ENCODE assay signal across 3 cellular contexts in the genomic region with DNA sequence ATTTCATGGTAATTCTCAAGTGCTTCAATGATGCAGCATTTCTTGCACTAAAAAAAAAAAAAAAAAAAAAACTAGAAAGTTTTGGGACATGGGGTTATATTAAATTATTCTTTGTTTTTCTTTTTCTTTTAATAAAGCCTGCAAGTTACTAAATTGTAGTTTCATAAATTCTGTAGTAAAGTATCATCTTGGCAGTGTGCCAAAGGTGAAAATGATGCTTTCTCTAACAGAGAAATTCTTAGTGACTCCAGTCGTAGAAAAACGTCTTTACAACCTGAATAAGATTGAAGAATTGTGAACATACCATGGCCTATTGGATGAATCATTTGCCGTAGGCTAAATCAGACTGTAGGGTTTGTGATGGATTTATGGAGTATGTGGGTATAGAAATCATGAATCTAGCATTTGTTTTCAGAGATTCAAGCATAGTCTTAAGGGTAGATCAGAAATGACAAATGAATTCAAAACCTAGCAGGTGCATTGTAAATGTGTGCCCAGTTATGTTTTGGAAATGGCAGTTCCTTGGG.
TF ChIP-seq lines count a peak whose summit lies in the region.

No MANE protein-coding gene starts in this region.

TF ChIP-seq in SK-N-SH, 30 proteins besides CTCF, POLR2A, EP300 and RAD21:
- TF ChIP-seq, protein P1, sequence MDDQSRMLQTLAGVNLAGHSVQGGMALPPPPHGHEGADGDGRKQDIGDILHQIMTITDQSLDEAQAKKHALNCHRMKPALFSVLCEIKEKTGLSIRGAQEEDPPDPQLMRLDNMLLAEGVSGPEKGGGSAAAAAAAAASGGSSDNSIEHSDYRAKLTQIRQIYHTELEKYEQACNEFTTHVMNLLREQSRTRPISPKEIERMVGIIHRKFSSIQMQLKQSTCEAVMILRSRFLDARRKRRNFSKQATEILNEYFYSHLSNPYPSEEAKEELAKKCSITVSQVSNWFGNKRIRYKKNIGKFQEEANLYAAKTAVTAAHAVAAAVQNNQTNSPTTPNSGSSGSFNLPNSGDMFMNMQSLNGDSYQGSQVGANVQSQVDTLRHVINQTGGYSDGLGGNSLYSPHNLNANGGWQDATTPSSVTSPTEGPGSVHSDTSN (IDR thresholded peaks at IDR 0.05) = peak; percentile 20; the same call in 1 of the 2 replicates
- TF ChIP-seq CHD2 (IDR thresholded peaks at IDR 0.05; ENCODE audit: low read length, partially characterized antibody) (no peak), FOXJ3 (CRISPR knock-in tag; IDR thresholded peaks at IDR 0.05) (no peak), MXI1 (IDR thresholded peaks at IDR 0.05; ENCODE audit: low read depth, low read length) (no peak), NFIC (IDR thresholded peaks at IDR 0.05; ENCODE audit: borderline replicate concordance) (peak; percentile 71; the same call in 1 of the 2 replicates), RCOR1 (IDR thresholded peaks at IDR 0.05; ENCODE audit: low read length) (no peak)

TF ChIP-seq in SK-N-SH treated with all-trans-retinoic acid at 6 μM for 48 hours, 23 proteins besides CTCF, POLR2A, EP300 and RAD21:
- no peak for TF ChIP-seq ZFP30 (CRISPR knock-in tag; IDR thresholded peaks at IDR 0.05)
- TF ChIP-seq, protein P2, sequence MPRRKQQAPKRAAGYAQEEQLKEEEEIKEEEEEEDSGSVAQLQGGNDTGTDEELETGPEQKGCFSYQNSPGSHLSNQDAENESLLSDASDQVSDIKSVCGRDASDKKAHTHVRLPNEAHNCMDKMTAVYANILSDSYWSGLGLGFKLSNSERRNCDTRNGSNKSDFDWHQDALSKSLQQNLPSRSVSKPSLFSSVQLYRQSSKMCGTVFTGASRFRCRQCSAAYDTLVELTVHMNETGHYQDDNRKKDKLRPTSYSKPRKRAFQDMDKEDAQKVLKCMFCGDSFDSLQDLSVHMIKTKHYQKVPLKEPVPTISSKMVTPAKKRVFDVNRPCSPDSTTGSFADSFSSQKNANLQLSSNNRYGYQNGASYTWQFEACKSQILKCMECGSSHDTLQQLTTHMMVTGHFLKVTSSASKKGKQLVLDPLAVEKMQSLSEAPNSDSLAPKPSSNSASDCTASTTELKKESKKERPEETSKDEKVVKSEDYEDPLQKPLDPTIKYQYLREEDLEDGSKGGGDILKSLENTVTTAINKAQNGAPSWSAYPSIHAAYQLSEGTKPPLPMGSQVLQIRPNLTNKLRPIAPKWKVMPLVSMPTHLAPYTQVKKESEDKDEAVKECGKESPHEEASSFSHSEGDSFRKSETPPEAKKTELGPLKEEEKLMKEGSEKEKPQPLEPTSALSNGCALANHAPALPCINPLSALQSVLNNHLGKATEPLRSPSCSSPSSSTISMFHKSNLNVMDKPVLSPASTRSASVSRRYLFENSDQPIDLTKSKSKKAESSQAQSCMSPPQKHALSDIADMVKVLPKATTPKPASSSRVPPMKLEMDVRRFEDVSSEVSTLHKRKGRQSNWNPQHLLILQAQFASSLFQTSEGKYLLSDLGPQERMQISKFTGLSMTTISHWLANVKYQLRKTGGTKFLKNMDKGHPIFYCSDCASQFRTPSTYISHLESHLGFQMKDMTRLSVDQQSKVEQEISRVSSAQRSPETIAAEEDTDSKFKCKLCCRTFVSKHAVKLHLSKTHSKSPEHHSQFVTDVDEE (CRISPR knock-in tag; IDR thresholded peaks at IDR 0.05) = no peak
- no peak for TF ChIP-seq ESRRG (CRISPR knock-in tag; IDR thresholded peaks at IDR 0.05)
- TF ChIP-seq GLIS3 (CRISPR knock-in tag; IDR thresholded peaks at IDR 0.05) = no peak
- TF ChIP-seq, protein P3, sequence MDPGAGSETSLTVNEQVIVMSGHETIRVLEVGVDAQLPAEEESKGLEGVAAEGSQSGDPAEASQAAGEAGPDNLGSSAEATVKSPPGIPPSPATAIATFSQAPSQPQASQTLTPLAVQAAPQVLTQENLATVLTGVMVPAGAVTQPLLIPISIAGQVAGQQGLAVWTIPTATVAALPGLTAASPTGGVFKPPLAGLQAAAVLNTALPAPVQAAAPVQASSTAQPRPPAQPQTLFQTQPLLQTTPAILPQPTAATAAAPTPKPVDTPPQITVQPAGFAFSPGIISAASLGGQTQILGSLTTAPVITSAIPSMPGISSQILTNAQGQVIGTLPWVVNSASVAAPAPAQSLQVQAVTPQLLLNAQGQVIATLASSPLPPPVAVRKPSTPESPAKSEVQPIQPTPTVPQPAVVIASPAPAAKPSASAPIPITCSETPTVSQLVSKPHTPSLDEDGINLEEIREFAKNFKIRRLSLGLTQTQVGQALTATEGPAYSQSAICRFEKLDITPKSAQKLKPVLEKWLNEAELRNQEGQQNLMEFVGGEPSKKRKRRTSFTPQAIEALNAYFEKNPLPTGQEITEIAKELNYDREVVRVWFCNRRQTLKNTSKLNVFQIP (CRISPR knock-in tag; IDR thresholded peaks at IDR 0.05; ENCODE audit: borderline replicate concordance, low read depth) = no peak
- no peak for TF ChIP-seq TOX (CRISPR knock-in tag; IDR thresholded peaks at IDR 0.05; ENCODE audit: borderline replicate concordance)
- no peak for TF ChIP-seq ARNTL (CRISPR knock-in tag; IDR thresholded peaks at IDR 0.05; ENCODE audit: borderline replicate concordance, low read depth)
- TF ChIP-seq SNAI2 (CRISPR knock-in tag; IDR thresholded peaks at IDR 0.05) = no peak
- TF ChIP-seq ZNF70 (CRISPR knock-in tag; IDR thresholded peaks at IDR 0.05) = no peak
TF ChIP-seq in SK-N-SH treated with all-trans-retinoic acid at 6 μM for 48 hours: peak in this region for 0.

TF ChIP-seq in HEK293, 187 proteins besides CTCF, POLR2A, EP300 and RAD21:
- TF ChIP-seq ZNF37A (tag by site-specific recombination; IDR thresholded peaks at IDR 0.05) = peak; percentile 67; the same call in 1 of the 2 replicates
- 0 out of 2 replicates have a peak, but pooled peaks have one; percentile 49 for TF ChIP-seq KLF10 (tag by site-specific recombination; IDR thresholded peaks at IDR 0.05)
- no peak for TF ChIP-seq ZFP69B (tag by site-specific recombination; IDR thresholded peaks at IDR 0.05)
- TF ChIP-seq ZNF660 (tag by site-specific recombination; IDR thresholded peaks at IDR 0.05) = peak; percentile 52; the same call in 1 of the 2 replicates
- TF ChIP-seq ZNF776 (tag by site-specific recombination; IDR thresholded peaks at IDR 0.05; ENCODE audit: borderline replicate concordance) = no peak
- TF ChIP-seq, protein P4, sequence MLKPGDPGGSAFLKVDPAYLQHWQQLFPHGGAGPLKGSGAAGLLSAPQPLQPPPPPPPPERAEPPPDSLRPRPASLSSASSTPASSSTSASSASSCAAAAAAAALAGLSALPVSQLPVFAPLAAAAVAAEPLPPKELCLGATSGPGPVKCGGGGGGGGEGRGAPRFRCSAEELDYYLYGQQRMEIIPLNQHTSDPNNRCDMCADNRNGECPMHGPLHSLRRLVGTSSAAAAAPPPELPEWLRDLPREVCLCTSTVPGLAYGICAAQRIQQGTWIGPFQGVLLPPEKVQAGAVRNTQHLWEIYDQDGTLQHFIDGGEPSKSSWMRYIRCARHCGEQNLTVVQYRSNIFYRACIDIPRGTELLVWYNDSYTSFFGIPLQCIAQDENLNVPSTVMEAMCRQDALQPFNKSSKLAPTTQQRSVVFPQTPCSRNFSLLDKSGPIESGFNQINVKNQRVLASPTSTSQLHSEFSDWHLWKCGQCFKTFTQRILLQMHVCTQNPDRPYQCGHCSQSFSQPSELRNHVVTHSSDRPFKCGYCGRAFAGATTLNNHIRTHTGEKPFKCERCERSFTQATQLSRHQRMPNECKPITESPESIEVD (tag by site-specific recombination; IDR thresholded peaks at IDR 0.05) = 0 out of 2 replicates have a peak, but pooled peaks have one; percentile 47
- TF ChIP-seq, protein P5, sequence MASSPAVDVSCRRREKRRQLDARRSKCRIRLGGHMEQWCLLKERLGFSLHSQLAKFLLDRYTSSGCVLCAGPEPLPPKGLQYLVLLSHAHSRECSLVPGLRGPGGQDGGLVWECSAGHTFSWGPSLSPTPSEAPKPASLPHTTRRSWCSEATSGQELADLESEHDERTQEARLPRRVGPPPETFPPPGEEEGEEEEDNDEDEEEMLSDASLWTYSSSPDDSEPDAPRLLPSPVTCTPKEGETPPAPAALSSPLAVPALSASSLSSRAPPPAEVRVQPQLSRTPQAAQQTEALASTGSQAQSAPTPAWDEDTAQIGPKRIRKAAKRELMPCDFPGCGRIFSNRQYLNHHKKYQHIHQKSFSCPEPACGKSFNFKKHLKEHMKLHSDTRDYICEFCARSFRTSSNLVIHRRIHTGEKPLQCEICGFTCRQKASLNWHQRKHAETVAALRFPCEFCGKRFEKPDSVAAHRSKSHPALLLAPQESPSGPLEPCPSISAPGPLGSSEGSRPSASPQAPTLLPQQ (tag by site-specific recombination; IDR thresholded peaks at IDR 0.05) = no peak
- no peak for TF ChIP-seq ZXDB (tag by site-specific recombination; IDR thresholded peaks at IDR 0.05)
- TF ChIP-seq, protein P6, sequence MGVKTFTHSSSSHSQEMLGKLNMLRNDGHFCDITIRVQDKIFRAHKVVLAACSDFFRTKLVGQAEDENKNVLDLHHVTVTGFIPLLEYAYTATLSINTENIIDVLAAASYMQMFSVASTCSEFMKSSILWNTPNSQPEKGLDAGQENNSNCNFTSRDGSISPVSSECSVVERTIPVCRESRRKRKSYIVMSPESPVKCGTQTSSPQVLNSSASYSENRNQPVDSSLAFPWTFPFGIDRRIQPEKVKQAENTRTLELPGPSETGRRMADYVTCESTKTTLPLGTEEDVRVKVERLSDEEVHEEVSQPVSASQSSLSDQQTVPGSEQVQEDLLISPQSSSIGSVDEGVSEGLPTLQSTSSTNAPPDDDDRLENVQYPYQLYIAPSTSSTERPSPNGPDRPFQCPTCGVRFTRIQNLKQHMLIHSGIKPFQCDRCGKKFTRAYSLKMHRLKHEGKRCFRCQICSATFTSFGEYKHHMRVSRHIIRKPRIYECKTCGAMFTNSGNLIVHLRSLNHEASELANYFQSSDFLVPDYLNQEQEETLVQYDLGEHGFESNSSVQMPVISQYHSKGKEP (tag by site-specific recombination; IDR thresholded peaks at IDR 0.05) = peak; percentile 47; the same call in 1 of the 2 replicates
- TF ChIP-seq ZNF830 (tag by site-specific recombination; IDR thresholded peaks at IDR 0.05; ENCODE audit: low read depth) = 0 out of 2 replicates have a peak, but pooled peaks have one; percentile 17
- TF ChIP-seq, protein P7, sequence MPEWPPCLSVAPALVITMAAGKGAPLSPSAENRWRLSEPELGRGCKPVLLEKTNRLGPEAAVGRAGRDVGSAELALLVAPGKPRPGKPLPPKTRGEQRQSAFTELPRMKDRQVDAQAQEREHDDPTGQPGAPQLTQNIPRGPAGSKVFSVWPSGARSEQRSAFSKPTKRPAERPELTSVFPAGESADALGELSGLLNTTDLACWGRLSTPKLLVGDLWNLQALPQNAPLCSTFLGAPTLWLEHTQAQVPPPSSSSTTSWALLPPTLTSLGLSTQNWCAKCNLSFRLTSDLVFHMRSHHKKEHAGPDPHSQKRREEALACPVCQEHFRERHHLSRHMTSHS (tag by site-specific recombination; IDR thresholded peaks at IDR 0.05) = no peak
- TF ChIP-seq ZEB2 (tag by site-specific recombination; IDR thresholded peaks at IDR 0.05) = no peak
- TF ChIP-seq, protein P8, sequence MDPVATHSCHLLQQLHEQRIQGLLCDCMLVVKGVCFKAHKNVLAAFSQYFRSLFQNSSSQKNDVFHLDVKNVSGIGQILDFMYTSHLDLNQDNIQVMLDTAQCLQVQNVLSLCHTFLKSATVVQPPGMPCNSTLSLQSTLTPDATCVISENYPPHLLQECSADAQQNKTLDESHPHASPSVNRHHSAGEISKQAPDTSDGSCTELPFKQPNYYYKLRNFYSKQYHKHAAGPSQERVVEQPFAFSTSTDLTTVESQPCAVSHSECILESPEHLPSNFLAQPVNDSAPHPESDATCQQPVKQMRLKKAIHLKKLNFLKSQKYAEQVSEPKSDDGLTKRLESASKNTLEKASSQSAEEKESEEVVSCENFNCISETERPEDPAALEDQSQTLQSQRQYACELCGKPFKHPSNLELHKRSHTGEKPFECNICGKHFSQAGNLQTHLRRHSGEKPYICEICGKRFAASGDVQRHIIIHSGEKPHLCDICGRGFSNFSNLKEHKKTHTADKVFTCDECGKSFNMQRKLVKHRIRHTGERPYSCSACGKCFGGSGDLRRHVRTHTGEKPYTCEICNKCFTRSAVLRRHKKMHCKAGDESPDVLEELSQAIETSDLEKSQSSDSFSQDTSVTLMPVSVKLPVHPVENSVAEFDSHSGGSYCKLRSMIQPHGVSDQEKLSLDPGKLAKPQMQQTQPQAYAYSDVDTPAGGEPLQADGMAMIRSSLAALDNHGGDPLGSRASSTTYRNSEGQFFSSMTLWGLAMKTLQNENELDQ (tag by site-specific recombination; IDR thresholded peaks at IDR 0.05; ENCODE audit: low read depth) = no peak
- TF ChIP-seq, protein P9, sequence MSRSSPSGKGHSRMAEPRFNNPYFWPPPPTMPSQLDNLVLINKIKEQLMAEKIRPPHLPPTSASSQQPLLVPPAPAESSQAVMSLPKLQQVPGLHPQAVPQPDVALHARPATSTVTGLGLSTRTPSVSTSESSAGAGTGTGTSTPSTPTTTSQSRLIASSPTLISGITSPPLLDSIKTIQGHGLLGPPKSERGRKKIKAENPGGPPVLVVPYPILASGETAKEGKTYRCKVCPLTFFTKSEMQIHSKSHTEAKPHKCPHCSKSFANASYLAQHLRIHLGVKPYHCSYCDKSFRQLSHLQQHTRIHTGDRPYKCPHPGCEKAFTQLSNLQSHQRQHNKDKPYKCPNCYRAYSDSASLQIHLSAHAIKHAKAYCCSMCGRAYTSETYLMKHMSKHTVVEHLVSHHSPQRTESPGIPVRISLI (tag by site-specific recombination; IDR thresholded peaks at IDR 0.05) = no peak
- TF ChIP-seq REPIN1 (tag by site-specific recombination; IDR thresholded peaks at IDR 0.05; ENCODE audit: low read depth) = no peak
- no peak for TF ChIP-seq KLF8 (tag by site-specific recombination; IDR thresholded peaks at IDR 0.05)
